Comparison of ENCODE assay signal across 32 cellular contexts in genomic region chr5:15983392-15983791, GRCh38.
"Had no signal": no experiment of that assay in that cellular context is flagged by ENCODE, and none has a peak within 500 bp of the region (broad histone marks: within the 10 kb centered on the region; RNA-seq: fewer than 3 reads in every experiment).

No MANE protein-coding gene starts in this region.

- FAIRE-seq: pancreas had no signal

- H3K4me3 Mint-ChIP-seq: activated CD4-positive, alpha-beta memory T cell treated with anti-CD3 and anti-CD28 coated beads for 36 hours; activated naive CD4-positive, alpha-beta T cell treated with anti-CD3 and anti-CD28 coated beads, Interleukin-2, amount 10 ng/mL, durations not matched to agents 7 days and 5 days; activated naive CD8-positive, alpha-beta T cell treated with anti-CD3 and anti-CD28 coated beads, Interleukin-2, amount 10 ng/mL, durations not matched to agents 7 days and 5 days; activated T-cell treated with anti-CD3 and anti-CD28 coated beads, Interleukin-2, amount 50 U/mL, for 24 hours; brain; immature natural killer cell; naive thymus-derived CD4-positive, alpha-beta T cell; stimulated activated naive B cell treated with anti-CD40 and anti-IgM and Interleukin-4, amounts not matched to agents 10 μg/mL and 1 μg/mL and 100 μg/mL, for 72 hours; T-helper 17 cell had no signal

- H3K9me3 ChIP-seq: ascending aorta, heart left ventricle, pancreas, prostate gland, stomach, tibial artery, upper lobe of right lung had no signal

- H3K4me1 ChIP-seq: ascending aorta, left lung, pancreas, prostate gland, stomach, upper lobe of right lung had no signal

- H3K4me3 ChIP-seq: ascending aorta, coronary artery, dorsolateral prefrontal cortex, heart left ventricle, left lung, pancreas, prostate gland, stomach, tibial artery, upper lobe of right lung had no signal

- H3K36me3 ChIP-seq: ascending aorta, heart left ventricle, left lung, pancreas, prostate gland, stomach, tibial artery, upper lobe of right lung, WERI-Rb-1 had no signal

- DNase-seq: activated CD4-positive, alpha-beta memory T cell treated with anti-CD3 and anti-CD28 coated beads for 36 hours; activated CD4-positive, alpha-beta T cell treated with anti-CD3 and anti-CD28 coated beads for 48 hours; activated CD8-positive, alpha-beta memory T cell treated with anti-CD3 and anti-CD28 coated beads, Interleukin-2, amount 50 U/mL, for 48 hours; activated gamma-delta T cell; activated naive CD4-positive, alpha-beta T cell treated with anti-CD3 and anti-CD28 coated beads, Interleukin-2, amount 10 ng/mL, durations not matched to agents 7 days and 5 days; activated naive CD8-positive, alpha-beta T cell treated with anti-CD3 and anti-CD28 coated beads, Interleukin-2, amount 10 ng/mL, durations not matched to agents 7 days and 5 days; activated T-cell treated with anti-CD3 and anti-CD28 coated beads, Interleukin-2, amount 50 U/mL, for 24 hours; dorsolateral prefrontal cortex; effector memory CD4-positive, alpha-beta T cell; foreskin fibroblast; heart left ventricle; hypothalamus; immature natural killer cell; left lung; midbrain; naive thymus-derived CD4-positive, alpha-beta T cell; pancreas; retina; stimulated activated CD4-positive, alpha-beta T cell treated with anti-CD3 and anti-CD28 coated beads, Interleukin-15, amount 100 ng/mL, for 24 hours; stimulated activated CD4-positive, alpha-beta T cell treated with anti-CD3 and anti-CD28 coated beads, Interleukin-2, amount 100 ng/mL, for 24 hours; stimulated activated naive B cell treated with anti-CD40 and anti-IgM and Interleukin-4, amounts not matched to agents 10 μg/mL and 1 μg/mL and 100 μg/mL, for 72 hours; stomach; T-helper 17 cell; T1000; tibial artery; upper lobe of right lung; WERI-Rb-1 had no signal

- H3K27ac ChIP-seq: ascending aorta, coronary artery, dorsolateral prefrontal cortex, heart left ventricle, left lung, pancreas, prostate gland, stomach, tibial artery, upper lobe of right lung, WERI-Rb-1 had no signal

- H3K27me3 ChIP-seq: ascending aorta, dorsolateral prefrontal cortex, heart left ventricle, left lung, pancreas, stomach, tibial artery, upper lobe of right lung had no signal

- ATAC-seq: activated CD4-positive, CD25-positive, alpha-beta regulatory T cell treated with anti-CD3 and anti-CD28 coated beads, Interleukin-2, amount 50 U/mL, for 24 hours; left lung; naive thymus-derived CD4-positive, alpha-beta T cell; pancreas; stimulated activated naive B cell treated with anti-CD40 and anti-IgM and Interleukin-4, amounts not matched to agents 10 μg/mL and 1 μg/mL and 100 μg/mL, for 72 hours; T-helper 17 cell; upper lobe of right lung had no signal

- H3K27me3 Mint-ChIP-seq: activated CD4-positive, alpha-beta memory T cell treated with anti-CD3 and anti-CD28 coated beads for 36 hours; activated naive CD4-positive, alpha-beta T cell treated with anti-CD3 and anti-CD28 coated beads, Interleukin-2, amount 10 ng/mL, durations not matched to agents 7 days and 5 days; activated naive CD8-positive, alpha-beta T cell treated with anti-CD3 and anti-CD28 coated beads, Interleukin-2, amount 10 ng/mL, durations not matched to agents 7 days and 5 days; activated T-cell treated with anti-CD3 and anti-CD28 coated beads, Interleukin-2, amount 50 U/mL, for 24 hours; naive thymus-derived CD4-positive, alpha-beta T cell; stimulated activated naive B cell treated with anti-CD40 and anti-IgM and Interleukin-4, amounts not matched to agents 10 μg/mL and 1 μg/mL and 100 μg/mL, for 72 hours; T-helper 17 cell had no signal

- H3K4me1 Mint-ChIP-seq: activated naive CD4-positive, alpha-beta T cell treated with anti-CD3 and anti-CD28 coated beads, Interleukin-2, amount 10 ng/mL, durations not matched to agents 7 days and 5 days; activated naive CD8-positive, alpha-beta T cell treated with anti-CD3 and anti-CD28 coated beads, Interleukin-2, amount 10 ng/mL, durations not matched to agents 7 days and 5 days; brain; immature natural killer cell; naive thymus-derived CD4-positive, alpha-beta T cell; stimulated activated naive B cell treated with anti-CD40 and anti-IgM and Interleukin-4, amounts not matched to agents 10 μg/mL and 1 μg/mL and 100 μg/mL, for 72 hours; T-helper 17 cell had no signal

- H3K36me3 Mint-ChIP-seq: activated CD4-positive, alpha-beta memory T cell treated with anti-CD3 and anti-CD28 coated beads for 36 hours; activated naive CD4-positive, alpha-beta T cell treated with anti-CD3 and anti-CD28 coated beads, Interleukin-2, amount 10 ng/mL, durations not matched to agents 7 days and 5 days; activated naive CD8-positive, alpha-beta T cell treated with anti-CD3 and anti-CD28 coated beads, Interleukin-2, amount 10 ng/mL, durations not matched to agents 7 days and 5 days; brain; immature natural killer cell; naive thymus-derived CD4-positive, alpha-beta T cell; stimulated activated naive B cell treated with anti-CD40 and anti-IgM and Interleukin-4, amounts not matched to agents 10 μg/mL and 1 μg/mL and 100 μg/mL, for 72 hours had no signal

- H3K27ac Mint-ChIP-seq: activated CD4-positive, alpha-beta memory T cell treated with anti-CD3 and anti-CD28 coated beads for 36 hours; activated naive CD4-positive, alpha-beta T cell treated with anti-CD3 and anti-CD28 coated beads, Interleukin-2, amount 10 ng/mL, durations not matched to agents 7 days and 5 days; activated naive CD8-positive, alpha-beta T cell treated with anti-CD3 and anti-CD28 coated beads, Interleukin-2, amount 10 ng/mL, durations not matched to agents 7 days and 5 days; activated T-cell treated with anti-CD3 and anti-CD28 coated beads, Interleukin-2, amount 50 U/mL, for 24 hours; brain; immature natural killer cell; naive thymus-derived CD4-positive, alpha-beta T cell; stimulated activated naive B cell treated with anti-CD40 and anti-IgM and Interleukin-4, amounts not matched to agents 10 μg/mL and 1 μg/mL and 100 μg/mL, for 72 hours; T-helper 17 cell had no signal
